ENCODE assay signal across 7 cellular contexts in genomic region chr12:131229079-131229425, GRCh38.
DNase-seq lines count a peak whose midpoint lies in the region; ATAC-seq, FAIRE-seq and TF ChIP-seq lines count a peak whose summit lies in the region.
"Not testable (repeated sequence)": the region's sequence is repeated elsewhere in the genome, so short reads cannot be mapped to it uniquely, and the experiment has no call there.

No MANE protein-coding gene starts in this region.

- peak overlapping the region; percentile 81 to 93 (median 85); a peak in 21 of 22 replicates for H3K4me2 ChIP-seq in BLaER1 treated with 17β-estradiol and CSF1 and Interleukin-3, amounts not matched to agents 10 nM and 100 nM
- peak overlapping the region in 1 of 2 experiments; percentile 7; a peak in 1 of 4 replicates for H3K4me2 ChIP-seq in H1 (ENCODE audit: insufficient read depth in 1 of 2, low read depth in 2 of 2, low read length in 2 of 2)
- not testable (repeated sequence) for H3K4me2 ChIP-seq in neuronal stem cell (ENCODE audit: insufficient read depth, low read length, poor library complexity, severe bottlenecking)

- H3K9me3 ChIP-seq in BLaER1 treated with 17β-estradiol and CSF1 and Interleukin-3, amounts not matched to agents 10 nM and 100 nM (replicated peaks in 1 of 11), result peaks cover 8 to 32% (median 16%) of the 10 kb centered on the region in 11 experiments
- not testable (repeated sequence) for H3K9me3 ChIP-seq in HUES64 (ENCODE audit: insufficient read depth, low read depth, low read length); H1 (ENCODE audit: insufficient read depth in 2 of 2, low read depth in 1 of 2, low read length in 1 of 2); heart left ventricle; mesodermal cell (ENCODE audit: control insufficient read depth, low read length); neuronal stem cell (replicated peaks in 1 of 2; ENCODE audit: control insufficient read depth in 2 of 2, insufficient read depth in 1 of 2, low read depth in 1 of 2, low read length in 2 of 2)

- 0 out of 2 replicates have a peak overlapping the region, but pooled peaks have one; percentile 55 for H2BK12ac ChIP-seq in H1 (ENCODE audit: low read depth, low read length)
- not testable (repeated sequence) for H2BK12ac ChIP-seq in neuronal stem cell (ENCODE audit: low read length)

- POLR2A ChIA-PET in H1 (lab: Charles Lee; ENCODE audit: partially characterized antibody), result interaction anchor here (1.0 to 2.2 kb wide), 2 partner anchors 11 to 123 kb away, joined by 3 to 9 read pairs; no protein-coding TSS in a partner anchor

- FAIRE-seq in H1 (lab: Jason Lieb, UNC), result not testable (repeated sequence)

- not testable (repeated sequence) for H3K79me1 ChIP-seq in H1 (ENCODE audit: low read depth, low read length); neuronal stem cell (ENCODE audit: low read depth, low read length)

- not testable (repeated sequence) for H3K36me3 Mint-ChIP-seq in type B pancreatic cell

- H3K79me2 ChIP-seq in H1 (ENCODE audit: control insufficient read depth in 1 of 2, insufficient read depth in 2 of 2, low read length in 2 of 2), result not testable (repeated sequence)

- intact Hi-C loops in heart left ventricle (cut with DNase I), result loop anchor here in 3 of 10 donors (10.0 kb wide), 2 partner anchors 206 to 456 kb away; no protein-coding TSS in a partner anchor

- not testable (repeated sequence) for H3K23ac ChIP-seq in H1 (ENCODE audit: insufficient read length)
- H3K23ac ChIP-seq in neuronal stem cell (ENCODE audit: low read depth, low read length, poor library complexity), result peak overlapping the region; percentile 65

- TF ChIP-seq POLR2A in H1 (IDR thresholded peaks at IDR 0.05; ENCODE audit: control extremely low read depth in 1 of 2, low read depth in 2 of 2, low read length in 2 of 2); heart left ventricle (IDR thresholded peaks at IDR 0.05): not testable (repeated sequence)

- not testable (repeated sequence) for H2BK120ac ChIP-seq in H1 (replicated peaks; ENCODE audit: low read depth, low read length); neuronal stem cell (ENCODE audit: low read depth, low read length)

- not testable (repeated sequence) for H3K36me3 ChIP-seq in BLaER1 treated with 17β-estradiol and CSF1 and Interleukin-3, amounts not matched to agents 10 nM and 100 nM; HUES64 (ENCODE audit: insufficient read depth, low read length); H1 (ENCODE audit: control insufficient read depth in 2 of 4, insufficient read depth in 4 of 4, low read length in 3 of 4); heart left ventricle; mesodermal cell (ENCODE audit: control insufficient read depth, insufficient read depth, low read length); neuronal stem cell (replicated peaks in 1 of 2; ENCODE audit: control insufficient read depth in 2 of 2, insufficient read depth in 2 of 2, low read length in 2 of 2)

- H3K56ac ChIP-seq in H1 (replicated peaks; ENCODE audit: insufficient read length, low read depth, low read length), result not testable (repeated sequence)

- not testable (repeated sequence) for H3K4ac ChIP-seq in H1 (replicated peaks; ENCODE audit: insufficient read length, low read depth, low read length); neuronal stem cell (ENCODE audit: low read length)

- H3K27ac ChIP-seq in BLaER1 treated with 17β-estradiol and CSF1 and Interleukin-3, amounts not matched to agents 10 nM and 100 nM, result peak overlapping the region in 7 of 11 experiments; percentile 38 to 73 (median 53); a peak in 9 of 22 replicates
- H3K27ac ChIP-seq in HUES64 (ENCODE audit: low read depth, low read length) (peak overlapping the region; percentile 70; the same call in 1 of the 2 replicates), H1 (ENCODE audit: low read depth, low read length) (0 out of 2 replicates have a peak overlapping the region, but pooled peaks have one; percentile 51), heart left ventricle (peak overlapping the region in 7 of 12 donors; percentile 24 to 85 (median 68)), mesodermal cell (ENCODE audit: low read depth, low read length, severe bottlenecking) (peak overlapping the region; percentile 41)
- H3K27ac ChIP-seq in neuronal stem cell (replicated peaks; ENCODE audit: low read length), result not testable (repeated sequence)

- H3K18ac ChIP-seq in H1 (ENCODE audit: extremely low read depth, low read length), result peak overlapping the region; percentile 71; the same call in 1 of the 2 replicates
- H3K18ac ChIP-seq in neuronal stem cell (ENCODE audit: low read length), result peak overlapping the region; percentile 94

- H4K91ac ChIP-seq in H1 (replicated peaks; ENCODE audit: insufficient read length, low read length); neuronal stem cell (ENCODE audit: low read depth, low read length, poor library complexity): not testable (repeated sequence)

- peaks cover 43 to 73% (median 53%) of the 10 kb centered on the region in 10 experiments for H3K4me1 ChIP-seq in BLaER1 treated with 17β-estradiol and CSF1 and Interleukin-3, amounts not matched to agents 10 nM and 100 nM
- H3K4me1 ChIP-seq in HUES64 (ENCODE audit: insufficient read depth, low read length) (peaks cover 16% of the 10 kb centered on the region), H1 (replicated peaks in 1 of 4; ENCODE audit: control insufficient read depth in 3 of 4, insufficient read depth in 4 of 4, low read length in 3 of 4) (peaks cover 0 to 16% (median 9%) of the 10 kb centered on the region in 4 experiments; a peak in 5 of 7 replicates), heart left ventricle (peaks cover 0 to 25% (median 8%) of the 10 kb centered on the region in 12 donors), neuronal stem cell (ENCODE audit: control insufficient read depth in 2 of 2, insufficient read depth in 1 of 2, low read depth in 1 of 2, low read length in 2 of 2) (peaks cover 5 to 12% of the 10 kb centered on the region in 2 donors)
- not testable (repeated sequence) for H3K4me1 ChIP-seq in mesodermal cell (ENCODE audit: control insufficient read depth, insufficient read depth, low read length, poor library complexity, severe bottlenecking)

- H2AFZ ChIP-seq in H1 (ENCODE audit: low read length), result not testable (repeated sequence)
- peak overlapping the region; percentile 86 for H2AFZ ChIP-seq in neuronal stem cell (ENCODE audit: low read length)

- H3K9me3 Mint-ChIP-seq in type B pancreatic cell, result not testable (repeated sequence)

- WGBS in HUES64, result 88% methylated on average over 2 of the region's 7 CpGs
- WGBS in H1 (ENCODE audit: extremely low coverage in 1 of 2, insufficient coverage in 1 of 2, insufficient read length in 1 of 2, insufficient replicate concordance in 2 of 2, low coverage in 1 of 2, low lambda C conversion rate in 2 of 2, missing lambda C conversion rate in 1 of 2), 2 experiments, result 100% methylated on average over 1 of the region's 7 CpGs; no CpG with 5 or more reads in 1 of the 2 experiments
- 71 to 92% (median 76%) methylated on average over 4 to 7 of the region's 7 CpGs for WGBS in heart left ventricle, 4 donors
- no CpG with 5 or more reads among the region's 7 CpGs for WGBS in mesodermal cell (ENCODE audit: insufficient coverage in 2 of 2), 2 experiments
- no CpG with 5 or more reads among the region's 7 CpGs for WGBS in neuronal stem cell (ENCODE audit: extremely low coverage in 2 of 2, insufficient read length in 2 of 2, insufficient replicate concordance in 1 of 2), 2 donors

- H3K9ac ChIP-seq in BLaER1 treated with 17β-estradiol and CSF1 and Interleukin-3, amounts not matched to agents 10 nM and 100 nM, result peak overlapping the region in 5 of 11 experiments; percentile 24 to 69 (median 56); a peak in 7 of 22 replicates
- not testable (repeated sequence) for H3K9ac ChIP-seq in HUES64 (ENCODE audit: low read depth, low read length); H1 (replicated peaks in 1 of 4; ENCODE audit: extremely low read depth in 1 of 4, low read depth in 3 of 4, low read length in 3 of 4); neuronal stem cell (ENCODE audit: low read depth, low read length, poor library complexity)

- not testable (repeated sequence) for TF ChIP-seq CTCF in H1 (IDR thresholded peaks at IDR 0.05; ENCODE audit: control extremely low read depth in 1 of 3, insufficient read depth in 1 of 3, low read depth in 1 of 3, low read length in 3 of 3); heart left ventricle (IDR thresholded peaks at IDR 0.05); type B pancreatic cell (conservative IDR thresholded peaks at IDR 0.05)

- DNase-seq in H1 (ENCODE audit: low read depth in 1 of 2, low spot score in 2 of 2); heart left ventricle; neuronal stem cell (ENCODE audit: low spot score); type B pancreatic cell (ENCODE audit: extremely low spot score, unreplicated experiment): not testable (repeated sequence)

- not testable (repeated sequence) for H3K27me3 ChIP-seq in BLaER1 treated with 17β-estradiol and CSF1 and Interleukin-3, amounts not matched to agents 10 nM and 100 nM; HUES64 (ENCODE audit: insufficient read depth, low read length); H1 (replicated peaks in 1 of 4; ENCODE audit: control insufficient read depth in 3 of 4, extremely low read depth in 1 of 4, insufficient read depth in 3 of 4, low read length in 3 of 4); neuronal stem cell (ENCODE audit: control insufficient read depth in 3 of 3, insufficient read depth in 3 of 3, low read depth in 1 of 3, low read length in 3 of 3)
- peaks cover 0 to 27% (median 4%) of the 10 kb centered on the region in 9 donors for H3K27me3 ChIP-seq in heart left ventricle

- not testable (repeated sequence) for H3K14ac ChIP-seq in H1 (ENCODE audit: insufficient read length); neuronal stem cell (ENCODE audit: low read length)

- not testable (repeated sequence) for H3K27me3 Mint-ChIP-seq in type B pancreatic cell

- not testable (repeated sequence) for H4K20me1 ChIP-seq in BLaER1 treated with 17β-estradiol and CSF1 and Interleukin-3, amounts not matched to agents 10 nM and 100 nM; H1 (replicated peaks in 1 of 2; ENCODE audit: control insufficient read depth in 1 of 2, insufficient read depth in 2 of 2, low read length in 2 of 2)

- not testable (repeated sequence) for H3K27ac Mint-ChIP-seq in type B pancreatic cell

- not testable (repeated sequence) for H3K23me2 ChIP-seq in H1 (ENCODE audit: low read depth, low read length)

- H2BK20ac ChIP-seq in H1 (ENCODE audit: low read length), result not testable (repeated sequence)

- not testable (repeated sequence) for H2BK15ac ChIP-seq in H1 (ENCODE audit: low read length)
- peak overlapping the region; percentile 94 for H2BK15ac ChIP-seq in neuronal stem cell (ENCODE audit: low read length)

- CTCF ChIA-PET in H1 (lab: Charles Lee; ENCODE audit: partially characterized antibody), result interaction anchor here (0.6 to 2.7 kb wide), 10 partner anchors 11 to 526 kb away, joined by 3 to 11 read pairs (median 4); no protein-coding TSS in a partner anchor

- 0 out of 2 replicates have a peak overlapping the region, but pooled peaks have one; percentile 80 for H2BK5ac ChIP-seq in H1 (ENCODE audit: low read depth, low read length)
- H2BK5ac ChIP-seq in neuronal stem cell (ENCODE audit: low read length), result peak overlapping the region; percentile 90

- TF ChIP-seq EP300 in H1 (IDR thresholded peaks at IDR 0.05; ENCODE audit: borderline replicate concordance in 1 of 2, low read depth in 2 of 2, low read length in 2 of 2), result not testable (repeated sequence)

- not testable (repeated sequence) for H3K4me3 ChIP-seq in BLaER1 treated with 17β-estradiol and CSF1 and Interleukin-3, amounts not matched to agents 10 nM and 100 nM; HUES64 (ENCODE audit: low read length); H1 (ENCODE audit: extremely low read depth in 1 of 4, insufficient read depth in 2 of 4, low read depth in 3 of 4, low read length in 4 of 4); heart left ventricle; mesodermal cell (ENCODE audit: extremely low read depth, insufficient read depth, low read length, poor library complexity, severe bottlenecking); neuronal stem cell (ENCODE audit: low read length in 2 of 2)

- peaks cover 31% of the 10 kb centered on the region for H3K4me1 Mint-ChIP-seq in type B pancreatic cell (ENCODE audit: unreplicated experiment)

- H2AK5ac ChIP-seq in H1 (ENCODE audit: low read depth, low read length), result not testable (repeated sequence)
- H2AK5ac ChIP-seq in neuronal stem cell (ENCODE audit: low read depth, low read length), result peak overlapping the region; percentile 92

- not testable (repeated sequence) for TF ChIP-seq RAD21 in H1 (IDR thresholded peaks at IDR 0.05 in 1 of 2, conservative IDR thresholded peaks at IDR 0.05 in 1 of 2; ENCODE audit: low read depth in 2 of 2, low read length in 2 of 2)

- not testable (repeated sequence) for H4K8ac ChIP-seq in H1 (ENCODE audit: extremely low read depth, insufficient read depth, low read length); neuronal stem cell (ENCODE audit: low read depth, low read length)

- peak overlapping the region; percentile 67 for H3K4me3 Mint-ChIP-seq in type B pancreatic cell

- not testable (repeated sequence) for ATAC-seq in heart left ventricle

- H4K5ac ChIP-seq in H1 (ENCODE audit: insufficient read length, low read depth, low read length), result peak overlapping the region; percentile 4
